Comparison of ENCODE assay signal across 18 cellular contexts in the genomic region with DNA sequence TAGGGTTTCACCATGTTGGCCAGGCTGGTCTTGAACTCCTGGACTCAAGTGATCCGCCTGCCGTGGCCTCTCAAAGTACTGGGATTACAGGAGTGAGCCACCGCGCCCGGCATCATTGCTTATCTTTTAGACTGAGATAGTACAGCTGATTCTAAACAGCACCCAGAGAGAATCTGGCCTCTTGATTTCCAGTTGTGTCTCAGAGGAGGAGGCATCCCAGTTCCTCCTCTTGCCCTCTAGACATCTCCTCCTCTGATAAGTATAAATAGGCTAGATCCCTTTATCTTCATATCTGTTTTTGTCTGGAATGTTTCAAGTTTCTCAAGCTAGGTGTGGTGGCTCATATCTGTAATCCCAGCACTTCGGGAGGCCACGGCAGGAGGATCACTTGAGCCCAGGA. TPM values are rescaled to one million over a fixed set of nuclear protein-coding genes. Genes with fewer than 3 reads are reported as not detected.
DNase-seq lines count a peak whose midpoint lies in the region; FAIRE-seq and TF ChIP-seq lines count a peak whose summit lies in the region.
"Had no signal": no experiment of that assay in that cellular context is flagged by ENCODE, and none has a peak within 500 bp of the region (broad histone marks: within the 10 kb centered on the region; RNA-seq: fewer than 3 reads in every experiment).

No MANE protein-coding gene starts in this region.

- H3K9me3 Mint-ChIP-seq in HFFc6: no peaks in the 10 kb centered on the region
- H3K9me3 Mint-ChIP-seq in dendritic cell treated with granulocyte-macrophage colony-stimulating factor and Interleukin-4, amounts not matched to agents 40 ng/mL and 50 ng/mL, for 4 days: no peaks in the 10 kb centered on the region
- H3K9me3 Mint-ChIP-seq: activated naive CD4-positive, alpha-beta T cell treated with anti-CD3 and anti-CD28 coated beads, Interleukin-2, amount 10 ng/mL, durations not matched to agents 7 days and 5 days had no signal

- H3K9me3 ChIP-seq in AG04450 (ENCODE audit: control insufficient read depth, insufficient read depth, low read length): no peaks in the 10 kb centered on the region
- H3K9me3 ChIP-seq in neutrophil: no peaks in the 10 kb centered on the region
- no peaks in the 10 kb centered on the region for H3K9me3 ChIP-seq in Peyer's patch
- H3K9me3 ChIP-seq: HAP-1 had no signal

- H3K36me3 Mint-ChIP-seq in HFFc6 (ENCODE audit: low read depth): peaks cover 17% of the 10 kb centered on the region
- peaks cover 79% of the 10 kb centered on the region for H3K36me3 Mint-ChIP-seq in dendritic cell treated with granulocyte-macrophage colony-stimulating factor and Interleukin-4, amounts not matched to agents 40 ng/mL and 50 ng/mL, for 4 days (ENCODE audit: low read depth)

- CTCF ChIA-PET in AG04450 (lab: Charles Lee): interaction anchor here (1.0 to 1.9 kb wide), 2 partner anchors 60 to 100 kb away, joined by 3 to 10 read pairs; no protein-coding TSS in a partner anchor

- DNase-seq in AG04450 (ENCODE audit: low read depth, low spot score): no peak
- DNase-seq in HFFc6: no peak
- DNase-seq in NCI-H2029 (lab: John Stamatoyannopoulos, UW): no peak
- DNase-seq in D721Med (ENCODE audit: insufficient read length, low spot score): no peak
- no peak for DNase-seq in NCI-H1930 (lab: John Stamatoyannopoulos, UW)
- DNase-seq in Peyer's patch: no peak
- DNase-seq: activated CD4-positive, alpha-beta T cell treated with anti-CD3 and anti-CD28 coated beads, Interleukin-2, amount 50 U/mL, for 4 hours; activated naive CD4-positive, alpha-beta T cell treated with anti-CD3 and anti-CD28 coated beads, Interleukin-2, amount 10 ng/mL, durations not matched to agents 7 days and 5 days; activated T-cell treated with anti-CD3 and anti-CD28 coated beads for 4 hours; AML-193; kidney; NCI-H1417 had no signal

- intact Hi-C loops in dendritic cell treated with granulocyte-macrophage colony-stimulating factor and Interleukin-4, amounts not matched to agents 40 ng/mL and 50 ng/mL, for 4 days (cut with micrococcal nuclease): no loop called here

- POLR2A ChIA-PET in AG04450 (lab: Yijun Ruan, JAX): interaction anchor here (1.0 kb wide), 1 partner anchor 100 kb away, joined by 3 read pairs; no protein-coding TSS in a partner anchor

- H3K27ac Mint-ChIP-seq in HFFc6: peak overlapping the region; percentile 73
- H3K27ac Mint-ChIP-seq in dendritic cell treated with granulocyte-macrophage colony-stimulating factor and Interleukin-4, amounts not matched to agents 40 ng/mL and 50 ng/mL, for 4 days: peak overlapping the region; percentile 57
- H3K27ac Mint-ChIP-seq: activated naive CD4-positive, alpha-beta T cell treated with anti-CD3 and anti-CD28 coated beads, Interleukin-2, amount 10 ng/mL, durations not matched to agents 7 days and 5 days had no signal

- H3K27ac ChIP-seq in AG04450 (ENCODE audit: low read depth, low read length) (peak overlapping the region; percentile 31), neutrophil (peak overlapping the region; percentile 76), Peyer's patch (no peak overlapping the region)
- H3K27ac ChIP-seq: brain microvascular endothelial cell, KMS-11 had no signal

- TF ChIP-seq POLR2A in Peyer's patch (IDR thresholded peaks at IDR 0.05): no peak

- H3K27me3 ChIP-seq in AG04450 (ENCODE audit: control insufficient read depth, insufficient read depth, low read length): no peaks in the 10 kb centered on the region
- no peaks in the 10 kb centered on the region for H3K27me3 ChIP-seq in neutrophil
- no peaks in the 10 kb centered on the region for H3K27me3 ChIP-seq in Peyer's patch
- H3K27me3 ChIP-seq: brain microvascular endothelial cell had no signal

- H3K4me1 ChIP-seq in neutrophil (ENCODE audit: control insufficient read depth in 1 of 2, insufficient read depth in 1 of 2, low read depth in 1 of 2, low read length in 1 of 2): peaks cover 65 to 69% of the 10 kb centered on the region in 2 experiments
- H3K4me1 ChIP-seq in Peyer's patch: peaks cover 0 to 55% (median 6%) of the 10 kb centered on the region in 4 donors

- H3K4me3 Mint-ChIP-seq in HFFc6: no peak overlapping the region; the same call in 1 of the 2 replicates
- no peak overlapping the region for H3K4me3 Mint-ChIP-seq in dendritic cell treated with granulocyte-macrophage colony-stimulating factor and Interleukin-4, amounts not matched to agents 40 ng/mL and 50 ng/mL, for 4 days
- H3K4me3 Mint-ChIP-seq: activated naive CD4-positive, alpha-beta T cell treated with anti-CD3 and anti-CD28 coated beads, Interleukin-2, amount 10 ng/mL, durations not matched to agents 7 days and 5 days had no signal

- no peak for FAIRE-seq in D721Med (lab: Jason Lieb, UNC)
- FAIRE-seq: kidney, RCC 7860 had no signal

- no peak overlapping the region for H3K4me3 ChIP-seq in AG04450 (ENCODE audit: low read depth, low read length)
- H3K4me3 ChIP-seq in neutrophil (ENCODE audit: low read depth in 1 of 2, low read length in 1 of 2): no peak overlapping the region
- no peak overlapping the region for H3K4me3 ChIP-seq in Peyer's patch
- H3K4me3 ChIP-seq: HAP-1 had no signal

- peaks cover 40% of the 10 kb centered on the region for H3K36me3 ChIP-seq in neutrophil
- H3K36me3 ChIP-seq in Peyer's patch: peaks cover 0 to 13% (median 0%) of the 10 kb centered on the region in 3 donors
- H3K36me3 ChIP-seq: brain microvascular endothelial cell had no signal

- H3K27me3 Mint-ChIP-seq in HFFc6 (ENCODE audit: insufficient read depth): peaks cover 3% of the 10 kb centered on the region
- H3K27me3 Mint-ChIP-seq in dendritic cell treated with granulocyte-macrophage colony-stimulating factor and Interleukin-4, amounts not matched to agents 40 ng/mL and 50 ng/mL, for 4 days: no peaks in the 10 kb centered on the region
- H3K27me3 Mint-ChIP-seq: activated naive CD4-positive, alpha-beta T cell treated with anti-CD3 and anti-CD28 coated beads, Interleukin-2, amount 10 ng/mL, durations not matched to agents 7 days and 5 days had no signal

- H3K4me1 Mint-ChIP-seq in HFFc6 (ENCODE audit: low read depth): peaks cover 50% of the 10 kb centered on the region
- peaks cover 89% of the 10 kb centered on the region for H3K4me1 Mint-ChIP-seq in dendritic cell treated with granulocyte-macrophage colony-stimulating factor and Interleukin-4, amounts not matched to agents 40 ng/mL and 50 ng/mL, for 4 days (ENCODE audit: low read depth)

- no peak for TF ChIP-seq CTCF in AG04450 (IDR thresholded peaks at IDR 0.05; ENCODE audit: low read depth, low read length)
- no peak for TF ChIP-seq CTCF in HFFc6 (IDR thresholded peaks at IDR 0.05)
- TF ChIP-seq CTCF in neutrophil (IDR thresholded peaks at IDR 0.05): no peak
- TF ChIP-seq CTCF in D721Med (IDR thresholded peaks at IDR 0.05; ENCODE audit: insufficient read depth, missing control alignments): no peak
- TF ChIP-seq CTCF in Peyer's patch (IDR thresholded peaks at IDR 0.05): no peak

RNA-seq across cellular contexts. Expression of a gene that starts 7.0 kb away (rescaled TPM):
- 14.5 and 16.5 TPM in 2 replicates for polyA plus RNA-seq in AG04450 (2011; rRNA removed)
- 16.7 and 17.9 TPM in 2 replicates for polyA minus RNA-seq in AG04450 (2011; rRNA and poly(A)+ RNA removed)
- total RNA-seq in HFFc6 (2021; fragmentation: NEBNext Ultra II Directional; extraction: Animal tissue kit (Norgen Biotek cat#: 25700)): 10 to 100 TPM; 26.4 to 29.9 (median 27.9) TPM
- 10 to 100 TPM; 34.7 to 82.9 (median 72.1) TPM for total RNA-seq in Peyer's patch

RNA-seq across cellular contexts. Expression of a gene that starts 32.7 kb away (rescaled TPM):
- 15.8 and 20.9 TPM in 2 replicates for polyA plus RNA-seq in AG04450 (2011; rRNA removed)
- 9.1 and 11.2 TPM in 2 replicates for polyA minus RNA-seq in AG04450 (2011; rRNA and poly(A)+ RNA removed)
- total RNA-seq in HFFc6 (2021; fragmentation: NEBNext Ultra II Directional; extraction: Animal tissue kit (Norgen Biotek cat#: 25700)): 10 to 100 TPM; 24.7 to 31.7 (median 29.5) TPM
- 10 to 100 TPM in 1 of 4 donors, 1 to 10 TPM in 3; 3.5 to 15.7 (median 6.4) TPM for total RNA-seq in Peyer's patch

Comparison
In these comparisons a context has a peak if more than half of its experiments do, and no peak if none do; other contexts are left out.
1. H3K27ac ChIP-seq: peak in AG04450 (single experiment) and neutrophil (single experiment); none in Peyer's patch (0 of 4).